Comparison of ENCODE assay signal across 37 cellular contexts in genomic region chr4:15612136-15612535, GRCh38.
"Had no signal": no experiment of that assay in that cellular context is flagged by ENCODE, and none has a peak within 500 bp of the region (broad histone marks: within the 10 kb centered on the region; RNA-seq: fewer than 3 reads in every experiment).

No MANE protein-coding gene starts in this region.

- H3K4me1 ChIP-seq: body of pancreas, breast epithelium had no signal

- ATAC-seq: activated CD8-positive, alpha-beta T cell treated with anti-CD3 and anti-CD28 coated beads for 36 hours; activated naive CD4-positive, alpha-beta T cell treated with anti-CD3 and anti-CD28 coated beads, Interleukin-2, amount 50 U/mL, for 72 hours; activated T-cell treated with anti-CD3 and anti-CD28 coated beads, Interleukin-2, amount 50 U/mL, for 4 hours; activated T-cell treated with anti-CD3 and anti-CD28 coated beads, Interleukin-2, amount 50 U/mL, for 72 hours; activated T-helper 17 cell treated with anti-CD3 and anti-CD28 coated beads, Interleukin-2, amount 50 U/mL, for 72 hours; body of pancreas; T-cell had no signal

- H3K27me3 ChIP-seq: adrenal gland, body of pancreas, brain microvascular endothelial cell, breast epithelium, cardiac muscle cell had no signal

- H3K27ac ChIP-seq: adrenal gland, body of pancreas, brain microvascular endothelial cell, breast epithelium, cardiac muscle cell, VCaP had no signal

- H3K27ac Mint-ChIP-seq: activated B cell treated with CpG ODN at 0.5 μM for 24 hours; activated CD4-positive, alpha-beta memory T cell treated with anti-CD3 and anti-CD28 coated beads for 36 hours; activated CD4-positive, alpha-beta T cell treated with anti-CD3 and anti-CD28 coated beads, Interleukin-2, amount 10 ng/mL, durations not matched to agents 24 days and 14 days; activated CD8-positive, alpha-beta T cell treated with anti-CD3 and anti-CD28 coated beads for 36 hours; activated naive CD4-positive, alpha-beta T cell treated with anti-CD3 and anti-CD28 coated beads for 36 hours; activated naive CD8-positive, alpha-beta T cell treated with anti-CD3 and anti-CD28 coated beads for 36 hours; activated T-cell treated with anti-CD3 and anti-CD28 coated beads, Interleukin-2, amount 50 U/mL, for 72 hours; activated T-helper 1 cell treated with anti-CD3 and anti-CD28 coated beads, Interleukin-12 subunit alpha, Interleukin-12 subunit beta, Interleukin-2, Interleukin-4 antibody, amounts not matched to agents 30 ng/mL and 10 ng/mL and 1 ng/mL, durations not matched to agents 14 hours and 24 hours and 36 hours; activated T-helper 17 cell treated with anti-CD3 and anti-CD28 coated beads, Interleukin-2, amount 50 U/mL, for 72 hours; T-helper 2 cell treated with Interferon-gamma antibody and Interleukin-4, amounts not matched to agents 5 μg/mL and 100 μg/mL, for 36 hours had no signal

- H3K4me3 ChIP-seq: adrenal gland, body of pancreas, breast epithelium, cardiac muscle cell had no signal

- H3K36me3 ChIP-seq: breast epithelium had no signal

- H3K27me3 Mint-ChIP-seq: activated B cell treated with CpG ODN at 0.5 μM for 24 hours; activated CD4-positive, alpha-beta memory T cell treated with anti-CD3 and anti-CD28 coated beads for 36 hours; activated CD4-positive, alpha-beta T cell treated with anti-CD3 and anti-CD28 coated beads, Interleukin-2, amount 10 ng/mL, durations not matched to agents 24 days and 14 days; activated CD8-positive, alpha-beta T cell treated with anti-CD3 and anti-CD28 coated beads for 36 hours; activated naive CD8-positive, alpha-beta T cell treated with anti-CD3 and anti-CD28 coated beads for 36 hours; activated T-helper 17 cell treated with anti-CD3 and anti-CD28 coated beads, Interleukin-2, amount 50 U/mL, for 72 hours; central memory CD8-positive, alpha-beta T cell; T-cell had no signal

- H3K4me3 Mint-ChIP-seq: activated B cell treated with CpG ODN at 0.5 μM for 24 hours; activated CD4-positive, alpha-beta memory T cell treated with anti-CD3 and anti-CD28 coated beads for 36 hours; activated CD4-positive, alpha-beta T cell treated with anti-CD3 and anti-CD28 coated beads, Interleukin-2, amount 10 ng/mL, durations not matched to agents 24 days and 14 days; activated CD8-positive, alpha-beta T cell treated with anti-CD3 and anti-CD28 coated beads for 36 hours; activated naive CD4-positive, alpha-beta T cell treated with anti-CD3 and anti-CD28 coated beads for 36 hours; activated naive CD8-positive, alpha-beta T cell treated with anti-CD3 and anti-CD28 coated beads for 36 hours; activated T-cell treated with anti-CD3 and anti-CD28 coated beads, Interleukin-2, amount 50 U/mL, for 4 hours; activated T-cell treated with anti-CD3 and anti-CD28 coated beads, Interleukin-2, amount 50 U/mL, for 72 hours; activated T-helper 1 cell treated with anti-CD3 and anti-CD28 coated beads, Interleukin-12 subunit alpha, Interleukin-12 subunit beta, Interleukin-2, Interleukin-4 antibody, amounts not matched to agents 30 ng/mL and 10 ng/mL and 1 ng/mL, durations not matched to agents 14 hours and 24 hours and 36 hours; activated T-helper 17 cell treated with anti-CD3 and anti-CD28 coated beads, Interleukin-2, amount 50 U/mL, for 72 hours; central memory CD8-positive, alpha-beta T cell; T-cell; T-helper 2 cell treated with Interferon-gamma antibody and Interleukin-4, amounts not matched to agents 5 μg/mL and 100 μg/mL, for 36 hours had no signal

- H3K9me3 ChIP-seq: adrenal gland, body of pancreas, breast epithelium had no signal

- FAIRE-seq: astrocyte had no signal

- DNase-seq: activated B cell treated with CpG ODN at 0.5 μM for 24 hours; activated CD4-positive, alpha-beta memory T cell treated with anti-CD3 and anti-CD28 coated beads for 36 hours; activated CD4-positive, alpha-beta T cell treated with anti-CD3 and anti-CD28 coated beads for 4 hours; activated CD4-positive, alpha-beta T cell treated with anti-CD3 and anti-CD28 coated beads, Interleukin-2, amount 10 ng/mL, durations not matched to agents 24 days and 14 days; activated CD4-positive, alpha-beta T cell treated with anti-CD3 and anti-CD28 coated beads, Interleukin-2, amount 50 U/mL, for 1 hour; activated CD4-positive, alpha-beta T cell treated with anti-CD3 and anti-CD28 coated beads, Interleukin-2, amount 50 U/mL, for 4 hours; activated CD4-positive, CD25-positive, alpha-beta regulatory T cell treated with anti-CD3 and anti-CD28 coated beads, Interleukin-2, amount 50 U/mL, for 72 hours; activated CD8-positive, alpha-beta memory T cell treated with anti-CD3 and anti-CD28 coated beads, Interleukin-2, amount 50 U/mL, for 4 hours; activated CD8-positive, alpha-beta T cell treated with anti-CD3 and anti-CD28 coated beads for 36 hours; activated effector memory CD4-positive, alpha-beta T cell treated with anti-CD3 and anti-CD28 coated beads, Interleukin-2, amount 50 U/mL, for 16 hours; activated gamma-delta T cell treated with Interleukin-2 at 50 U/mL for 16 hours; activated naive CD4-positive, alpha-beta T cell; activated naive CD4-positive, alpha-beta T cell treated with anti-CD3 and anti-CD28 coated beads for 36 hours; activated naive CD4-positive, alpha-beta T cell treated with anti-CD3 and anti-CD28 coated beads, Interleukin-2, amount 50 U/mL, for 16 hours; activated naive CD8-positive, alpha-beta T cell treated with anti-CD3 and anti-CD28 coated beads for 36 hours; activated T-cell treated with anti-CD3 and anti-CD28 coated beads for 4 hours; activated T-cell treated with anti-CD3 and anti-CD28 coated beads, Interleukin-2, amount 50 U/mL, for 1 hour; activated T-cell treated with anti-CD3 and anti-CD28 coated beads, Interleukin-2, amount 50 U/mL, for 4 hours; activated T-cell treated with anti-CD3 and anti-CD28 coated beads, Interleukin-2, amount 50 U/mL, for 72 hours; adrenal gland; amniotic stem cell; aorta; body of pancreas; brain microvascular endothelial cell; caudate nucleus; T-cell; T-helper 2 cell; T-helper 9 cell had no signal
